19 cellular contexts compared by ENCODE assay signal in the genomic region with DNA sequence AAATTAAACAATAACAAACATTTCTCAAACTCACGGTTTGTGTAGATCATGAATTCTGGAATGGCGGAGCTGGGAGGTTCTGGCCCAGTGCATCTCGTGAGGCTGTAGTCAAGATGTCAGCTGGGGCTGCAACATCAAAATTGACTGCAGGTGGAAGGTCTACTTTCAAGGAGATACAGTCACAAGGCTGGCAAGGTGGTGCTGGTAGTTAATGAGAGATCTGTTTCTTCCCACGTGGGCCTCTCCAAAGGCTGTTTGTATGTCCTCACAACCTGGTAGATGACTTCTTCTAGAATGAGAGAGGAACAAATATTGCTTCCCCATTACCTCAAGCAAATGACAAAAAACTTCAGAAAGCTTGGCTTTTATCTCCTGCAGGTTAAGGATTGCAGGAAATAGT. TPM values are rescaled to one million over a fixed set of nuclear protein-coding genes. Genes with fewer than 3 reads are reported as not detected.
DNase-seq lines count a peak whose midpoint lies in the region; ATAC-seq and TF ChIP-seq lines count a peak whose summit lies in the region.
"Had no signal": no experiment of that assay in that cellular context is flagged by ENCODE, and none has a peak within 500 bp of the region (broad histone marks: within the 10 kb centered on the region; RNA-seq: fewer than 3 reads in every experiment).

No MANE protein-coding gene starts in this region.

- peaks cover 38% of the 10 kb centered on the region for H3K4me1 Mint-ChIP-seq in endodermal cell
- H3K4me1 Mint-ChIP-seq in mesothelial cell of epicardium = peaks cover 40% of the 10 kb centered on the region

- H3K4me1 ChIP-seq in ES-I3 (ENCODE audit: insufficient read depth, low read length) = peaks cover 26% of the 10 kb centered on the region
- H3K4me1 ChIP-seq in Karpas-422 (ENCODE audit: low read length) = peaks cover 29% of the 10 kb centered on the region
- H3K4me1 ChIP-seq in endodermal cell (ENCODE audit: control insufficient read depth, insufficient read depth, low read length) = peaks cover 4% of the 10 kb centered on the region
- H3K4me1 ChIP-seq: Peyer's patch had no signal

- no peaks in the 10 kb centered on the region for H3K27me3 Mint-ChIP-seq in endodermal cell (ENCODE audit: insufficient read depth)
- H3K27me3 Mint-ChIP-seq in mesothelial cell of epicardium (ENCODE audit: low read depth) = no peaks in the 10 kb centered on the region
- H3K27me3 Mint-ChIP-seq: CD4-positive, CD25-positive, alpha-beta regulatory T cell had no signal

- peak overlapping the region; percentile 46 for H3K4me3 Mint-ChIP-seq in endodermal cell
- no peak overlapping the region for H3K4me3 Mint-ChIP-seq in mesothelial cell of epicardium
- H3K4me3 Mint-ChIP-seq: CD4-positive, CD25-positive, alpha-beta regulatory T cell had no signal

- peak overlapping the region; percentile 45 for H3K4me3 ChIP-seq in Karpas-422 (ENCODE audit: low read length)
- H3K4me3 ChIP-seq in endodermal cell (ENCODE audit: low read length) = peak overlapping the region; percentile 56
- H3K4me3 ChIP-seq: Peyer's patch had no signal

- H3K9me3 Mint-ChIP-seq in endodermal cell (no peaks in the 10 kb centered on the region), mesothelial cell of epicardium (peaks cover 5% of the 10 kb centered on the region)

- H3K36me3 Mint-ChIP-seq in endodermal cell (ENCODE audit: low read depth) = no peaks in the 10 kb centered on the region
- no peaks in the 10 kb centered on the region for H3K36me3 Mint-ChIP-seq in mesothelial cell of epicardium
- H3K36me3 Mint-ChIP-seq: CD4-positive, CD25-positive, alpha-beta regulatory T cell had no signal

- no peak for DNase-seq in Karpas-422
- no peak for DNase-seq in endodermal cell
- DNase-seq in mesothelial cell of epicardium (ENCODE audit: low spot score in 2 of 2, unreplicated experiment in 2 of 2) = no peak
- DNase-seq in NCI-H446 treated with DMSO at 0.1 percent for 48 hours (lab: John Stamatoyannopoulos, UW) = no peak
- no peak for DNase-seq in retina
- DNase-seq: Calu3; CD4-positive, CD25-positive, alpha-beta regulatory T cell; DMS79 treated with DMSO at 0.1 percent for 48 hours; GF-D8; H7; NCI-H1092 treated with DMSO at 0.1 percent for 48 hours; NCI-H187; NCI-H748 treated with DMSO at 0.1 percent for 48 hours; Peyer's patch; Right ventricle myocardium superior; SK-N-SH had no signal

- peak overlapping the region; percentile 60 for H3K4me2 ChIP-seq in Karpas-422 (ENCODE audit: low read depth, low read length, poor library complexity, severe bottlenecking)
- H3K4me2 ChIP-seq: SK-N-SH had no signal

- H3K79me2 ChIP-seq in Karpas-422 (ENCODE audit: low read length) = no peaks in the 10 kb centered on the region

- peaks cover 7% of the 10 kb centered on the region; the same call in 1 of the 2 replicates for H3K36me3 ChIP-seq in ES-I3 (ENCODE audit: insufficient read depth, low read length)
- no peaks in the 10 kb centered on the region for H3K36me3 ChIP-seq in Karpas-422 (ENCODE audit: insufficient read depth, low read length)
- no peaks in the 10 kb centered on the region for H3K36me3 ChIP-seq in endodermal cell (ENCODE audit: control insufficient read depth, insufficient read depth, low read length)
- H3K36me3 ChIP-seq: Peyer's patch had no signal

- H3K9me2 ChIP-seq in Karpas-422 (replicated peaks; ENCODE audit: insufficient read depth, low read length) = no peaks in the 10 kb centered on the region
- H3K9me2 ChIP-seq: SK-N-SH had no signal

- no peaks in the 10 kb centered on the region for H4K20me1 ChIP-seq in Karpas-422 (ENCODE audit: insufficient read depth, low read depth, low read length)

- 83% methylated on average over 4 of the region's 4 CpGs; no CpG with 5 or more reads in 1 of the 2 experiments for WGBS in endodermal cell (ENCODE audit: insufficient coverage in 1 of 2, insufficient read length in 1 of 2), 2 experiments

- H3K9ac ChIP-seq in ES-I3 (ENCODE audit: low read depth, low read length) = peak overlapping the region; percentile 56
- H3K9ac ChIP-seq in Karpas-422 (ENCODE audit: low read length) = peak overlapping the region; percentile 45
- no peak overlapping the region for H3K9ac ChIP-seq in endodermal cell (ENCODE audit: extremely low read depth, low read length, poor library complexity, severe bottlenecking)
- H3K9ac ChIP-seq: SK-N-SH had no signal

- H2AFZ ChIP-seq in Karpas-422 (ENCODE audit: low read length) = no peak overlapping the region

- ATAC-seq in GM19397 (IDR thresholded peaks at IDR 0.05; ENCODE audit: unreplicated experiment) (no peak), HG02588 (IDR thresholded peaks at IDR 0.05; ENCODE audit: unreplicated experiment) (no peak)

- H3K9me3 ChIP-seq in ES-I3 (ENCODE audit: control insufficient read depth, insufficient read depth, low read length) (no peaks in the 10 kb centered on the region), Karpas-422 (ENCODE audit: low read length) (no peaks in the 10 kb centered on the region), endodermal cell (ENCODE audit: control insufficient read depth, low read length) (no peaks in the 10 kb centered on the region)
- H3K9me3 ChIP-seq: Peyer's patch, SK-N-SH had no signal

- H3K27ac Mint-ChIP-seq in endodermal cell (peak overlapping the region; percentile 95), mesothelial cell of epicardium (peak overlapping the region; percentile 82)

- H3K27ac ChIP-seq in Karpas-422 (ENCODE audit: low read length) (no peak overlapping the region), endodermal cell (ENCODE audit: low read depth, low read length) (no peak overlapping the region)
- H3K27ac ChIP-seq: Peyer's patch had no signal

- H3K27me3 ChIP-seq in Karpas-422 (ENCODE audit: low read length) (no peaks in the 10 kb centered on the region), endodermal cell (ENCODE audit: control insufficient read depth, insufficient read depth, low read length, poor library complexity, severe bottlenecking) (no peaks in the 10 kb centered on the region)
- H3K27me3 ChIP-seq: Peyer's patch had no signal

- TF ChIP-seq CTCF in endodermal cell (conservative IDR thresholded peaks at IDR 0.05) = no peak
- TF ChIP-seq CTCF in mesothelial cell of epicardium (IDR thresholded peaks at IDR 0.05; ENCODE audit: unreplicated experiment) = no peak

RNA-seq across cellular contexts. Expression of a gene that starts 8.0 kb away (rescaled TPM):
- 64.6 and 66.2 TPM in 2 replicates for total RNA-seq in Karpas-422 (2014; rRNA removed; shearing (Covaris generic); ENCODE audit: low replicate concordance)
- total RNA-seq in endodermal cell (100 to 1,000 TPM; 128 to 241 TPM), mesothelial cell of epicardium (165 to 173 TPM (median 170 TPM) in 3 replicates)
- polyA plus RNA-seq in endodermal cell (2013, experiment 1 of 2) = 129 TPM
- 130 TPM for polyA plus RNA-seq in endodermal cell (2013, experiment 2 of 2)
